Comparison of ENCODE assay signal across 23 cellular contexts in the genomic region with DNA sequence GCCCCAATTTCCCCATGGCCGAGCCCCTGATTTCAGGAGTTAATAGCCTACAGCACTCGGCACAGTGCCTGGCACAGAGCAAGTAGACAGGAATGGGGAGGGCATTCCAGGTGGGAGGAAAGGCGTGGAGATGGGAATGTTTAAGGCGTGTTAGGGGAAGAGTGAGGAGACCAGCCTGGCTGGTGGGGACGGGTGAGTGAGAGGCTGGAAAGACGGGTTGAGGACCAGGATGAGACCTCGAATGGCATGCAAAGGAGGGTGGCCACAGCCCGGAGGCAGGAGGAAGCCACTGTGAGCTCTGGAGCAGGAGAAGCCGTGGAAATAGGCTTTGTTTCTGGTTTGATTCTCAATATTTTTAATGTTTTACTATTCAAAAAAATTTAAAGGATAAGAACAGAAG. TPM values are rescaled to one million over a fixed set of nuclear protein-coding genes. Genes with fewer than 3 reads are reported as not detected.
A peak's percentile ranks its signal among the peaks of the same experiment; 100 is the strongest.
DNase-seq lines count a peak whose midpoint lies in the region; ATAC-seq, FAIRE-seq and TF ChIP-seq lines count a peak whose summit lies in the region.
"Had no signal": no experiment of that assay in that cellular context is flagged by ENCODE, and none has a peak within 500 bp of the region (broad histone marks: within the 10 kb centered on the region; RNA-seq: fewer than 3 reads in every experiment).

No MANE protein-coding gene starts in this region.

- H3K4me1 ChIP-seq in HepG2 (ENCODE audit: insufficient read depth, low read length), result peaks cover 92% of the 10 kb centered on the region
- peaks cover 0 to 3% (median 0%) of the 10 kb centered on the region in 4 donors for H3K4me1 ChIP-seq in right lobe of liver
- H3K4me1 ChIP-seq in kidney (ENCODE audit: control insufficient read depth in 1 of 2, insufficient read depth in 1 of 2, low read depth in 1 of 2, low read length in 2 of 2), result no peaks in the 10 kb centered on the region
- peaks cover 38% of the 10 kb centered on the region for H3K4me1 ChIP-seq in suprapubic skin
- H3K4me1 ChIP-seq in small intestine (ENCODE audit: control insufficient read depth in 2 of 2, insufficient read depth in 1 of 2, low read depth in 1 of 2, low read length in 1 of 2), result no peaks in the 10 kb centered on the region

- H3K4me3 Mint-ChIP-seq in T-helper 17 cell, result no peak overlapping the region
- H3K4me3 Mint-ChIP-seq: CD4-positive, CD25-positive, alpha-beta regulatory T cell had no signal

- TF ChIP-seq RAD21 in HepG2 (CRISPR knock-in tag; IDR thresholded peaks at IDR 0.05), result no peak

- in situ Hi-C loops in HepG2 (cut with HindIII; ENCODE audit: extremely low pct_ligation_motif_present, low pct_unique_long_range_greater_than_20kb), result no loop called here

- CTCF ChIA-PET in HepG2 (lab: Yijun Ruan, JAX; ENCODE audit: low intra/inter-chr PET ratio, low total read pairs), result no interaction called here

- peaks cover 4 to 28% of the 10 kb centered on the region in 2 experiments; a peak in 3 of 5 replicates for H3K27me3 ChIP-seq in HepG2 (ENCODE audit: control insufficient read depth in 1 of 2, insufficient read depth in 2 of 2, low read length in 2 of 2)
- H3K27me3 ChIP-seq in right lobe of liver, result no peaks in the 10 kb centered on the region
- H3K27me3 ChIP-seq in suprapubic skin, result no peaks in the 10 kb centered on the region
- no peaks in the 10 kb centered on the region for H3K27me3 ChIP-seq in small intestine (ENCODE audit: control insufficient read depth in 2 of 2, insufficient read depth in 2 of 2, low read length in 2 of 2)
- H3K27me3 ChIP-seq: BLaER1 had no signal

- DNase-seq in HepG2 (ENCODE audit: low spot score), result no peak
- DNase-seq in right lobe of liver, result no peak
- no peak for DNase-seq in T-helper 17 cell
- DNase-seq in kidney, result peak; percentile 59
- no peak for DNase-seq in suprapubic skin (ENCODE audit: low spot score in 2 of 2)
- no peak for DNase-seq in small intestine
- no peak for DNase-seq in hippocampal formation (lab: John Stamatoyannopoulos, UW)
- no peak for DNase-seq in activated T-cell treated with anti-CD3 and anti-CD28 coated beads, Interleukin-2, amount 50 U/mL, for 48 hours
- DNase-seq: CD4-positive, CD25-positive, alpha-beta regulatory T cell; HCEC 1CT; KBM-7; MM.1S; NCI-H2029; NCI-H446; NCI-H524 treated with DMSO at 0.1 percent for 48 hours; NCI-H82; NK-92 treated with Interleukin-12 subunit alpha and Interleukin-12 subunit beta, amount 100 ng/mL, for 24 hours; SHP77 treated with DMSO at 0.1 percent for 48 hours had no signal

- H3K9me3 ChIP-seq in HepG2 (ENCODE audit: low read length), result no peaks in the 10 kb centered on the region
- no peaks in the 10 kb centered on the region for H3K9me3 ChIP-seq in right lobe of liver
- H3K9me3 ChIP-seq in T-helper 17 cell (ENCODE audit: control insufficient read depth, low read length, poor library complexity, severe bottlenecking), result no peaks in the 10 kb centered on the region
- H3K9me3 ChIP-seq in kidney (ENCODE audit: control insufficient read depth in 1 of 2, low read length in 2 of 2), result no peaks in the 10 kb centered on the region
- no peaks in the 10 kb centered on the region for H3K9me3 ChIP-seq in suprapubic skin
- no peaks in the 10 kb centered on the region for H3K9me3 ChIP-seq in small intestine (ENCODE audit: control insufficient read depth, low read depth)
- H3K9me3 ChIP-seq: BLaER1 had no signal

- WGBS in HepG2 (ENCODE audit: low lambda C conversion rate), result 22% methylated on average over 9 of the region's 9 CpGs
- WGBS in right lobe of liver (ENCODE audit: insufficient coverage, low coverage, low lambda C conversion rate, missing lambda C conversion rate), result 81% methylated on average over 9 of the region's 9 CpGs
- 55% methylated on average over 9 of the region's 9 CpGs for WGBS in suprapubic skin
- 38 to 66% (median 44%) methylated on average over 9 of the region's 9 CpGs for WGBS in small intestine, 3 donors

- FAIRE-seq in HepG2 (lab: Jason Lieb, UNC), result no peak
- FAIRE-seq in kidney (lab: Jason Lieb, UNC), result no peak
- no peak for FAIRE-seq in small intestine (lab: Jason Lieb, UNC)
- FAIRE-seq: A204.1, G401.6, H1 had no signal

- H3K27ac Mint-ChIP-seq in T-helper 17 cell, result peak overlapping the region; percentile 8
- H3K27ac Mint-ChIP-seq: CD4-positive, CD25-positive, alpha-beta regulatory T cell had no signal

- no peak for ATAC-seq in HepG2
- no peak for ATAC-seq in right lobe of liver
- ATAC-seq in T-helper 17 cell, result no peak

- no peak overlapping the region for H3K4me2 ChIP-seq in HepG2 (ENCODE audit: low read depth, low read length)
- H3K4me2 ChIP-seq: BLaER1 had no signal

- H3K36me3 ChIP-seq in HepG2 (replicated peaks in 1 of 2; ENCODE audit: control insufficient read depth in 1 of 2, insufficient read depth in 2 of 2, low read length in 2 of 2), result no peaks in the 10 kb centered on the region
- H3K36me3 ChIP-seq in right lobe of liver, result no peaks in the 10 kb centered on the region
- H3K36me3 ChIP-seq in kidney (ENCODE audit: control insufficient read depth in 1 of 2, insufficient read depth in 2 of 2, low read length in 2 of 2), result no peaks in the 10 kb centered on the region
- no peaks in the 10 kb centered on the region for H3K36me3 ChIP-seq in suprapubic skin
- H3K36me3 ChIP-seq in small intestine (ENCODE audit: control insufficient read depth in 2 of 2, insufficient read depth in 2 of 2, low read length in 2 of 2), result no peaks in the 10 kb centered on the region
- H3K36me3 ChIP-seq: BLaER1 had no signal

- TF ChIP-seq POLR2A in HepG2 (IDR thresholded peaks at IDR 0.05; ENCODE audit: insufficient read depth in 1 of 2, low read depth in 2 of 2, low read length in 2 of 2) (no peak), right lobe of liver (IDR thresholded peaks at IDR 0.05) (no peak), suprapubic skin (IDR thresholded peaks at IDR 0.05) (no peak)

- TF ChIP-seq EP300 in HepG2 (IDR thresholded peaks at IDR 0.05; ENCODE audit: low read depth in 2 of 2, low read length in 2 of 2) (no peak), HepG2 (CRISPR knock-in tag; IDR thresholded peaks at IDR 0.05; ENCODE audit: borderline replicate concordance) (no peak), suprapubic skin (IDR thresholded peaks at IDR 0.05) (no peak)

- no peaks in the 10 kb centered on the region for H3K79me2 ChIP-seq in HepG2 (ENCODE audit: insufficient read depth, low read length)

- peaks cover under 1% of the 10 kb centered on the region for H3K36me3 Mint-ChIP-seq in T-helper 17 cell (ENCODE audit: low read depth)
- H3K36me3 Mint-ChIP-seq: CD4-positive, CD25-positive, alpha-beta regulatory T cell had no signal

- POLR2A ChIA-PET in HepG2 (lab: Yijun Ruan, JAX), result interaction anchor here (1.4 kb wide), 1 partner anchor 44 kb away, joined by 5 read pairs; no protein-coding TSS in a partner anchor

- H3K27me3 Mint-ChIP-seq in T-helper 17 cell, result peaks cover 16% of the 10 kb centered on the region

- H3K4me1 Mint-ChIP-seq in T-helper 17 cell, result peaks cover 3% of the 10 kb centered on the region

- no peaks in the 10 kb centered on the region for H4K20me1 ChIP-seq in HepG2 (ENCODE audit: insufficient read depth, low read length)
- H4K20me1 ChIP-seq: BLaER1 had no signal

- no TSS peak for BruUV-seq in HepG2 (replicated peaks; lab: Mats Ljungman, UMichigan)

- intact Hi-C loops in HepG2 (cut with micrococcal nuclease; ENCODE audit: unreplicated experiment) (loop anchor here (10.0 kb wide), 1 partner anchor 45 kb away; a partner anchor contains a TSS), right lobe of liver (cut with DNase I) (no loop called here), kidney (cut with DNase I) (no loop called here)

- no peak for TF ChIP-seq CTCF in HepG2 (CRISPR knock-in tag; IDR thresholded peaks at IDR 0.05)
- no peak for TF ChIP-seq CTCF in right lobe of liver (IDR thresholded peaks at IDR 0.05)
- no peak for TF ChIP-seq CTCF in kidney (IDR thresholded peaks at IDR 0.05; ENCODE audit: borderline replicate concordance, extremely low read depth, insufficient read depth)
- no peak for TF ChIP-seq CTCF in suprapubic skin (IDR thresholded peaks at IDR 0.05)

- H3K9ac ChIP-seq in HepG2 (ENCODE audit: insufficient read depth, low read depth, low read length) (no peak overlapping the region), kidney (ENCODE audit: low read length in 2 of 2) (no peak overlapping the region)
- H3K9ac ChIP-seq: BLaER1 had no signal

- H2AFZ ChIP-seq in HepG2 (ENCODE audit: low read length), result no peak overlapping the region

- H3K4me3 ChIP-seq in HepG2 (replicated peaks in 1 of 3; ENCODE audit: insufficient read depth in 1 of 3, low read depth in 2 of 3, low read length in 3 of 3), result no peak overlapping the region
- no peak overlapping the region for H3K4me3 ChIP-seq in right lobe of liver
- no peak overlapping the region for H3K4me3 ChIP-seq in kidney (ENCODE audit: low read length in 2 of 2)
- no peak overlapping the region for H3K4me3 ChIP-seq in suprapubic skin
- H3K4me3 ChIP-seq in small intestine (ENCODE audit: low read depth in 1 of 2, low read length in 2 of 2), result no peak overlapping the region
- H3K4me3 ChIP-seq: BLaER1 had no signal

- H3K27ac ChIP-seq in HepG2 (ENCODE audit: extremely low read length, insufficient read depth, low read length) (no peak overlapping the region), right lobe of liver (no peak overlapping the region), kidney (ENCODE audit: low read depth in 2 of 2, low read length in 2 of 2) (no peak overlapping the region), suprapubic skin (peak overlapping the region; percentile 57), small intestine (ENCODE audit: low read depth in 1 of 2, low read length in 1 of 2) (no peak overlapping the region)
- H3K27ac ChIP-seq: BLaER1, RWPE1 had no signal

RNA-seq across cellular contexts. Expression of a gene that starts 49.5 kb away (rescaled TPM):
- 12.1 and 18.5 TPM in 2 replicates for total RNA-seq in HepG2 (2016; rRNA removed; fragmentation: Illumina TruSeq; extraction: Trizol)
- 9.1 and 9.9 TPM in 2 replicates for total RNA-seq in HepG2 (2016; cell fraction: cytosol; rRNA removed; fragmentation: Illumina TruSeq; extraction: Trizol; ENCODE audit: low read depth)
- 11.0 and 17.4 TPM in 2 replicates for total RNA-seq in HepG2 (2016; cell fraction: insoluble cytoplasmic fraction; rRNA removed; fragmentation: Illumina TruSeq; extraction: Trizol)
- total RNA-seq in HepG2 (2016; cell fraction: membrane; rRNA removed; fragmentation: Illumina TruSeq; extraction: Trizol), result 19.9 and 21.0 TPM in 2 replicates
- 8.1 and 9.8 TPM in 2 replicates for total RNA-seq in HepG2 (2016; cell fraction: nucleus; rRNA removed; fragmentation: Illumina TruSeq; extraction: Trizol)
- 28.2 and 43.0 TPM in 2 replicates for polyA plus RNA-seq in HepG2 (2011; rRNA removed)
- 31.3 and 41.1 TPM in 2 replicates for polyA plus RNA-seq in HepG2 (2011; cell fraction: cytosol; rRNA removed)
- polyA plus RNA-seq in HepG2 (2011; cell fraction: nucleus; rRNA removed), result 47.8 and 49.8 TPM in 2 replicates
- polyA plus RNA-seq in HepG2 (2012), result 33.9 and 49.4 TPM in 2 replicates
- 8.7 and 9.3 TPM in 2 replicates for polyA plus RNA-seq in HepG2 (2016; cell fraction: cytosol; fragmentation: Illumina TruSeq; extraction: Trizol; ENCODE audit: low read depth)
- 24.7 and 26.6 TPM in 2 replicates for polyA plus RNA-seq in HepG2 (2016; cell fraction: insoluble cytoplasmic fraction; fragmentation: Illumina TruSeq; extraction: Trizol; ENCODE audit: low read depth)
- 16.8 and 19.0 TPM in 2 replicates for polyA plus RNA-seq in HepG2 (2016; cell fraction: membrane; fragmentation: Illumina TruSeq; extraction: Trizol; ENCODE audit: low read depth)
- polyA plus RNA-seq in HepG2 (2016; cell fraction: nucleus; fragmentation: Illumina TruSeq; extraction: Trizol; ENCODE audit: insufficient read depth, low read depth), result 21.1 and 24.6 TPM in 2 replicates
- polyA minus RNA-seq in HepG2 (2011; rRNA and poly(A)+ RNA removed; ENCODE audit: low replicate concordance), result 12.1 and 28.5 TPM in 2 replicates
- polyA minus RNA-seq in HepG2 (2011; cell fraction: cytosol; rRNA and poly(A)+ RNA removed), result 56.9 and 63.6 TPM in 2 replicates
- 21.4 and 26.7 TPM in 2 replicates for polyA minus RNA-seq in HepG2 (2011; cell fraction: nucleus; rRNA and poly(A)+ RNA removed)
- total RNA-seq in right lobe of liver, result 100 to 1,000 TPM; 130 to 182 (median 152) TPM
- total RNA-seq in T-helper 17 cell, result 10 to 100 TPM; 18.1 to 32.8 TPM
- total RNA-seq in kidney, result 81.4 TPM
- polyA plus RNA-seq in kidney (ENCODE audit: insufficient read depth, low read depth, low replicate concordance), result 33.6 TPM
- 10 to 100 TPM; 43.2 to 83.9 (median 69.2) TPM for total RNA-seq in suprapubic skin
- polyA plus RNA-seq in small intestine, result 10 to 100 TPM in 2 of 3 donors, 1 to 10 TPM in 1; 7.6 to 21.1 (median 19.7) TPM
